ENCODE assay signal across 14 cellular contexts in the genomic region with DNA sequence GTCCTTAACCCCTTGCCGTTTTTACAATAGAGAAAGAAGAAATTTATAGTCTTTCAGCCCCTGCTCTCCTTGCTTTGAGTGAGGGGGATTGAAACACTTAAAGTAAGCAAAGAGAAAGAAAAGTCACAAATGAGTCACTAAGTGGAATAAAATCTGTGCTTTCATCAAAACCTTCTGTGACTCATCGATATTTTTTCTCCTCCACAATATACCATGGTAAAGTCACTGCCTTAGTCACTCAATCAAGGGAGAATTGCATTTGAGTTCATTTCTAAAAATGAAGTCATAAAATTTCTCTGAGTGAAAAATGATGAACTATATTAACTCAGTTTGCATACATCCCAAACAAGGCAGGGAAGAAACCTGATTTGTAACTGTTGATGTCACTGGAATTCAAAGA.
DNase-seq lines count a peak whose midpoint lies in the region; ATAC-seq and TF ChIP-seq lines count a peak whose summit lies in the region.
"Had no signal": no experiment of that assay in that cellular context is flagged by ENCODE, and none has a peak within 500 bp of the region (broad histone marks: within the 10 kb centered on the region; RNA-seq: fewer than 3 reads in every experiment).

No MANE protein-coding gene starts in this region.

- no peaks in the 10 kb centered on the region for H3K27me3 Mint-ChIP-seq in activated CD8-positive, alpha-beta T cell treated with anti-CD3 and anti-CD28 coated beads for 36 hours
- H3K27me3 Mint-ChIP-seq: CD4-positive, alpha-beta T cell had no signal

- H3K4me3 ChIP-seq in cardiac fibroblast (replicated peaks in 1 of 2; ENCODE audit: low read depth in 2 of 2, low read length in 2 of 2), result peak overlapping the region in 1 of 2 donors; percentile 15
- H3K4me3 ChIP-seq: ascending aorta, prostate gland had no signal

- CTCF ChIA-PET in activated CD8-positive, alpha-beta T cell treated with anti-CD3 and anti-CD28 coated beads for 36 hours (lab: Charles Lee), result no interaction called here

- no peak overlapping the region for H3K4me3 Mint-ChIP-seq in activated CD8-positive, alpha-beta T cell treated with anti-CD3 and anti-CD28 coated beads for 36 hours
- H3K4me3 Mint-ChIP-seq: CD4-positive, alpha-beta T cell; mesothelial cell of epicardium had no signal

- no peaks in the 10 kb centered on the region for H3K9me3 Mint-ChIP-seq in activated CD8-positive, alpha-beta T cell treated with anti-CD3 and anti-CD28 coated beads for 36 hours
- H3K9me3 Mint-ChIP-seq: mesothelial cell of epicardium had no signal

- TF ChIP-seq CTCF in cardiac fibroblast (IDR thresholded peaks at IDR 0.05; ENCODE audit: low read depth, low read length), result no peak
- TF ChIP-seq CTCF in activated CD8-positive, alpha-beta T cell treated with anti-CD3 and anti-CD28 coated beads for 36 hours (IDR thresholded peaks at IDR 0.05), result no peak

- POLR2A ChIA-PET in activated CD8-positive, alpha-beta T cell treated with anti-CD3 and anti-CD28 coated beads for 36 hours (lab: Charles Lee), result no interaction called here

- ATAC-seq in GM18511 (IDR thresholded peaks at IDR 0.05; ENCODE audit: unreplicated experiment) (no peak), HG02678 (IDR thresholded peaks at IDR 0.05; ENCODE audit: unreplicated experiment) (no peak), HG03108 (IDR thresholded peaks at IDR 0.05; ENCODE audit: unreplicated experiment) (no peak)
- no peak for ATAC-seq in activated CD8-positive, alpha-beta T cell treated with anti-CD3 and anti-CD28 coated beads for 36 hours

- no peak overlapping the region for H3K27ac Mint-ChIP-seq in activated CD8-positive, alpha-beta T cell treated with anti-CD3 and anti-CD28 coated beads for 36 hours
- H3K27ac Mint-ChIP-seq: CD4-positive, alpha-beta T cell; mesothelial cell of epicardium had no signal

- no peaks in the 10 kb centered on the region for H3K4me1 Mint-ChIP-seq in activated CD8-positive, alpha-beta T cell treated with anti-CD3 and anti-CD28 coated beads for 36 hours (ENCODE audit: low read depth)
- H3K4me1 Mint-ChIP-seq: mesothelial cell of epicardium had no signal

- intact Hi-C loops in activated CD8-positive, alpha-beta T cell treated with anti-CD3 and anti-CD28 coated beads for 36 hours (cut with micrococcal nuclease), result no loop called here

- DNase-seq in COLO829 (ENCODE audit: low spot score) (peak; percentile 34), NCI-H446 treated with DMSO at 0.1 percent for 48 hours (lab: John Stamatoyannopoulos, UW) (peak; percentile 69), cardiac fibroblast (ENCODE audit: low read depth in 2 of 2) (peak; percentile 51 to 96), myocyte (ENCODE audit: low read depth) (peak; percentile 26)
- no peak for DNase-seq in activated CD8-positive, alpha-beta T cell treated with anti-CD3 and anti-CD28 coated beads for 36 hours
- DNase-seq: activated CD4-positive, CD25-positive, alpha-beta regulatory T cell treated with anti-CD3 and anti-CD28 coated beads, Interleukin-2, amount 50 U/mL, for 72 hours; CD4-positive, alpha-beta T cell; NCI-H526 treated with DMSO at 0.1 percent for 48 hours had no signal

- H3K36me3 Mint-ChIP-seq in activated CD8-positive, alpha-beta T cell treated with anti-CD3 and anti-CD28 coated beads for 36 hours (ENCODE audit: low read depth), result no peaks in the 10 kb centered on the region
- H3K36me3 Mint-ChIP-seq: mesothelial cell of epicardium had no signal
